In genomic region chr7:35003679-35004278, GRCh38 we compare ENCODE assay signal across 9 cellular contexts. TPM values are rescaled to one million over a fixed set of nuclear protein-coding genes. Genes with fewer than 3 reads are reported as not detected.
DNase-seq lines count a peak whose midpoint lies in the region; ATAC-seq and TF ChIP-seq lines count a peak whose summit lies in the region.
"Had no signal": no experiment of that assay in that cellular context is flagged by ENCODE, and none has a peak within 500 bp of the region (broad histone marks: within the 10 kb centered on the region; RNA-seq: fewer than 3 reads in every experiment).

No MANE protein-coding gene starts in this region.

- H3K36me3 ChIP-seq in DND-41 (ENCODE audit: insufficient read depth, low read length) (no peaks in the 10 kb centered on the region), SJSA1 (no peaks in the 10 kb centered on the region)

- no peak overlapping the region for H2AFZ ChIP-seq in DND-41 (ENCODE audit: low read depth, low read length)

- H3K4me1 Mint-ChIP-seq in natural killer cell = peaks cover 0 to 4% of the 10 kb centered on the region in 2 donors

- H3K27ac ChIP-seq in DND-41 (ENCODE audit: low read length) = no peak overlapping the region
- peak overlapping the region; percentile 66 for H3K27ac ChIP-seq in SJSA1

- no peaks in the 10 kb centered on the region for H3K9me3 ChIP-seq in DND-41 (ENCODE audit: insufficient read depth, low read length, severe bottlenecking)
- no peaks in the 10 kb centered on the region for H3K9me3 ChIP-seq in SJSA1 (replicated peaks)

- H3K27ac Mint-ChIP-seq in natural killer cell = no peak overlapping the region
- H3K27ac Mint-ChIP-seq: IgD-negative memory B cell had no signal

- intact Hi-C loops in Right ventricle myocardium superior (cut with DNase I) = no loop called here
- intact Hi-C loops in natural killer cell (cut with micrococcal nuclease) = no loop called here

- H3K4me3 ChIP-seq in DND-41 (ENCODE audit: low read depth in 1 of 2, low read length in 2 of 2) (no peak overlapping the region), SJSA1 (no peak overlapping the region)

- H3K27me3 ChIP-seq in DND-41 (ENCODE audit: insufficient read depth, low read length, poor library complexity) = no peaks in the 10 kb centered on the region
- H3K27me3 ChIP-seq in SJSA1 (replicated peaks) = no peaks in the 10 kb centered on the region

- H3K79me2 ChIP-seq in DND-41 (ENCODE audit: insufficient read depth, low read length) = no peaks in the 10 kb centered on the region

- H3K4me1 ChIP-seq in DND-41 (ENCODE audit: insufficient read depth, low read length) = no peaks in the 10 kb centered on the region
- H3K4me1 ChIP-seq in SJSA1 (replicated peaks) = peaks cover 28% of the 10 kb centered on the region

- no peak overlapping the region for H3K4me2 ChIP-seq in DND-41 (ENCODE audit: insufficient read depth, low read length)

- no peak overlapping the region for H3K4me3 Mint-ChIP-seq in natural killer cell
- H3K4me3 Mint-ChIP-seq: IgD-negative memory B cell had no signal

- ATAC-seq in DND-41 (ENCODE audit: insufficient read depth, low read depth) = 0 out of 3 replicates have a peak, but pooled peaks have one; percentile 5
- peak; percentile 82 for ATAC-seq in Right ventricle myocardium superior (ENCODE audit: poor library complexity)
- ATAC-seq in GM18519 (IDR thresholded peaks at IDR 0.05; ENCODE audit: low FRiP score, unreplicated experiment) = no peak
- ATAC-seq in natural killer cell = no peak

- no peaks in the 10 kb centered on the region for H4K20me1 ChIP-seq in DND-41 (ENCODE audit: insufficient read depth, low read length)

- no peaks in the 10 kb centered on the region for H3K27me3 Mint-ChIP-seq in natural killer cell (ENCODE audit: low read depth in 2 of 2)
- H3K27me3 Mint-ChIP-seq: IgD-negative memory B cell had no signal

- no peak overlapping the region for H3K9ac ChIP-seq in DND-41 (ENCODE audit: low read depth, low read length)

- no peaks in the 10 kb centered on the region for H3K9me3 Mint-ChIP-seq in natural killer cell
- H3K9me3 Mint-ChIP-seq: IgD-negative memory B cell had no signal

- no peaks in the 10 kb centered on the region for H3K36me3 Mint-ChIP-seq in natural killer cell

- DNase-seq in DND-41 = no peak
- peak; percentile 88 for DNase-seq in HK-2 (ENCODE audit: unreplicated experiment)
- peak; percentile 86 to 87 for DNase-seq in SJSA1 (ENCODE audit: low read depth in 1 of 2, low spot score in 2 of 2)
- no peak for DNase-seq in Right ventricle myocardium superior
- peak; percentile 49 for DNase-seq in stromal cell of bone marrow (ENCODE audit: low read depth)
- DNase-seq in NCI-H146 treated with DMSO at 0.1 percent for 48 hours (lab: John Stamatoyannopoulos, UW; ENCODE audit: unreplicated experiment) = no peak
- DNase-seq in natural killer cell = no peak

- TF ChIP-seq CTCF in DND-41 (IDR thresholded peaks at IDR 0.05; ENCODE audit: borderline replicate concordance, extremely low read depth, low read length, poor library complexity, severe bottlenecking) = no peak
- TF ChIP-seq CTCF in natural killer cell (IDR thresholded peaks at IDR 0.05) = no peak

RNA-seq across cellular contexts. Expression of gene DPY19L1, which starts 33.5 kb away (rescaled TPM):
- 29.4 and 52.1 TPM in 2 replicates for total RNA-seq in SJSA1 (2014; rRNA removed; shearing (Covaris generic))
- total RNA-seq in Right ventricle myocardium superior = 31.6 TPM
- total RNA-seq in natural killer cell = 10 to 100 TPM; 13.9 to 25.1 (median 21.7) TPM

Comparison
In these comparisons a context has a peak if more than half of its experiments do, and no peak if none do; other contexts are left out.
1. ATAC-seq: peak in DND-41 (single experiment) and Right ventricle myocardium superior (single experiment); none in GM18519 (single experiment) and natural killer cell (0 of 3).
2. DNase-seq: peak in HK-2 (single experiment), SJSA1 (2 of 2) and stromal cell of bone marrow (single experiment); none in DND-41 (single experiment), Right ventricle myocardium superior (single experiment), NCI-H146 treated with DMSO at 0.1 percent for 48 hours (single experiment) and natural killer cell (single experiment).